8 cellular contexts compared by ENCODE assay signal in the genomic region with DNA sequence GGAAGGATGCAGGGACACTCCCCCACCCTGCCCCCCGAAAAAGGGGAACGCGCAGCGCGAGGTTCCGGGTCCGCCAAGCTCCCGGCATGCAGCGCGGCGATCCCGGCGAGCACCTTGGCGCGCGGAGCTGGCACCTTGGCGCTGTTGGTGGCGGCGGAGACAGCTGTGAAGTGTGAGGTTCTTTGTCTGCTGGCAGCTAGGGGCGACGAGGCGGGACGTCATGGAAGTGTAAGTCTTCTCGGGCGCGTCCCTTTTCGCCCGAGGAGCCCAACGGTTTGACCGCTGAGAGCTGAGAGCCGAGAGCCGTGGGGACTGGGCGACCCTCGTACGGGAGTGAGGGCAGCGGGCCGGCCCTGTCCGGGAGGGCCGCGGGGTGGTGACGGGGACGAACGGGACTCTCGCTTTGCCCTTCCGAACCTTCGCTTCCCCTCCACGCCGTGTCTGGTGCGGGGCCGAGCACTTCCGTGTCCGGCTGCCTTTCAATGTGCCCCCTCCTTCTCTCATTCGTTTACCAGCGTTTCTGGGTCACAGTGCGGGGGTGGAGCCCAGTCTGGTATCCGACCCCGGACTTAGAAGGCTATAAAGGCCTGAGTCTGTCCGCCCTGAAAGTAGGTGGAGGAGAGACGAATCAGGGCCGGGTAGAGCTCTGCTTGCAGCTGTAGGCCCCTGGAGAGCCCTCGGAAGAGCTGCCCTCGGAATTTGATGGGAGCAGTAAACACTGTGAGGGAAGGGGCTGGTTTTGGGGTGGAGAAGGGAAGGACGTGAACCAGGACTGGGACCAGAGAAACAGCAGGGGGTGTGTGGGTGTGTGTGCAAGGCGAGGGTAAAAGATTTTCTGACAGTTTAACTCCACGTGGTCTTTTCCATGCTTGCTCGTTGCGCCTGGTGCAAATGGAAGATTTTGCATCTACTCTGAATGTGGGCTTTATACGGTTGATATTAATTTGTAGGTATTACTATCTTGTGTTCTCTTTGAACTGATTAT. TPM values are rescaled to one million over a fixed set of nuclear protein-coding genes. Genes with fewer than 3 reads are reported as not detected.
DNase-seq lines count a peak whose midpoint lies in the region; ATAC-seq and TF ChIP-seq lines count a peak whose summit lies in the region.

CRCP (plus strand) TSS at position 105 of the 985 bp plus-strand sequence; CDS start at position 221, 116 bp downstream.

- H3K27me3 ChIP-seq in liver (ENCODE audit: control insufficient read depth in 4 of 4, insufficient read depth in 4 of 4, low read length in 3 of 4): no peaks in the 10 kb centered on the region

- peak within 1 kb of the TSS; percentile 50 to 89 (median 67) for H3K4me3 ChIP-seq in liver (ENCODE audit: low read depth in 1 of 3, low read length in 3 of 3)

- H3K9ac ChIP-seq in liver (ENCODE audit: low read depth in 1 of 2, low read length in 2 of 2): peak within 1 kb of the TSS; percentile 90 to 96

- TF ChIP-seq RAD21 in liver (IDR thresholded peaks at IDR 0.05): peak; percentile 46 to 53

- WGBS in liver: under 1% methylated on average over 68 of the region's 68 CpGs

- peaks cover 0 to 2% (median under 1%) of the 10 kb centered on the region in 4 donors for H3K36me3 ChIP-seq in liver (ENCODE audit: control insufficient read depth in 4 of 4, insufficient read depth in 3 of 4, low read depth in 1 of 4, low read length in 3 of 4)

- peak; percentile 91 for ATAC-seq in HG03432 (IDR thresholded peaks at IDR 0.05; ENCODE audit: unreplicated experiment)

- peaks cover 7 to 26% (median 17%) of the 10 kb centered on the region in 4 donors for H3K4me1 ChIP-seq in liver (ENCODE audit: control insufficient read depth in 4 of 4, insufficient read depth in 4 of 4, low read length in 3 of 4)

- peak; percentile 92 for TF ChIP-seq POLR2A in GM19193 (IDR thresholded peaks at IDR 0.05; ENCODE audit: extremely low read depth, insufficient read depth, insufficient read length)

- H3K9me3 ChIP-seq in liver (ENCODE audit: control insufficient read depth in 4 of 4, low read length in 3 of 4): no peaks in the 10 kb centered on the region

- no peak for TF ChIP-seq CTCF in C4-2B (conservative IDR thresholded peaks at IDR 0.05)
- TF ChIP-seq CTCF in liver (IDR thresholded peaks at IDR 0.05; ENCODE audit: low read depth, low read length, missing input control): peak; percentile 23

- DNase-seq in NCI-H526 treated with DMSO at 0.1 percent for 48 hours (lab: John Stamatoyannopoulos, UW): peak; percentile 39
- peak; percentile 84 for DNase-seq in activated CD4-positive, alpha-beta T cell treated with anti-CD3 and anti-CD28 coated beads, Interleukin-2, amount 50 U/mL, for 1 hour
- peak; percentile 74 for DNase-seq in dermis blood vessel endothelial cell
- peak; percentile 85 for DNase-seq in stimulated activated CD4-positive, alpha-beta T cell treated with anti-CD3 and anti-CD28 coated beads, Interleukin-4, amount 100 ng/mL, for 24 hours

- H3K27ac ChIP-seq in C4-2B (peak within 1 kb of the TSS; percentile 91), liver (ENCODE audit: low read depth in 1 of 2, low read length in 2 of 2) (peak within 1 kb of the TSS; percentile 97 to 99)

TF ChIP-seq in liver, 16 proteins besides CTCF, POLR2A, EP300 and RAD21:
- TF ChIP-seq, protein P1, sequence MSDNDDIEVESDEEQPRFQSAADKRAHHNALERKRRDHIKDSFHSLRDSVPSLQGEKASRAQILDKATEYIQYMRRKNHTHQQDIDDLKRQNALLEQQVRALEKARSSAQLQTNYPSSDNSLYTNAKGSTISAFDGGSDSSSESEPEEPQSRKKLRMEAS (IDR thresholded peaks at IDR 0.05): peak; percentile 65
- TF ChIP-seq RXRA (IDR thresholded peaks at IDR 0.05): peak; percentile 29 to 63
- TF ChIP-seq YY1 (IDR thresholded peaks at IDR 0.05): peak; percentile 51
- TF ChIP-seq, protein P2, sequence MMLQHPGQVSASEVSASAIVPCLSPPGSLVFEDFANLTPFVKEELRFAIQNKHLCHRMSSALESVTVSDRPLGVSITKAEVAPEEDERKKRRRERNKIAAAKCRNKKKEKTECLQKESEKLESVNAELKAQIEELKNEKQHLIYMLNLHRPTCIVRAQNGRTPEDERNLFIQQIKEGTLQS (IDR thresholded peaks at IDR 0.05): no peak
- TF ChIP-seq FOXA1 (IDR thresholded peaks at IDR 0.05): no peak
- TF ChIP-seq SP1 (IDR thresholded peaks at IDR 0.05): peak; percentile 48
- peak; percentile 11 to 66 for TF ChIP-seq GABPA (IDR thresholded peaks at IDR 0.05 in 1 of 2, conservative IDR thresholded peaks at IDR 0.05 in 1 of 2)
- no peak for TF ChIP-seq ZBTB33 (IDR thresholded peaks at IDR 0.05)
- TF ChIP-seq HNF4G (IDR thresholded peaks at IDR 0.05): no peak
- TF ChIP-seq FOXA2 (IDR thresholded peaks at IDR 0.05): no peak
- TF ChIP-seq HNF4A (conservative IDR thresholded peaks at IDR 0.05): peak; percentile 35 to 45
- TF ChIP-seq EGR1 (IDR thresholded peaks at IDR 0.05; ENCODE audit: low read depth in 2 of 2): peak; percentile 94 to 95
- TF ChIP-seq TAF1 (conservative IDR thresholded peaks at IDR 0.05): peak; percentile 42
- no peak for TF ChIP-seq JUND (IDR thresholded peaks at IDR 0.05)
- TF ChIP-seq, protein P3, sequence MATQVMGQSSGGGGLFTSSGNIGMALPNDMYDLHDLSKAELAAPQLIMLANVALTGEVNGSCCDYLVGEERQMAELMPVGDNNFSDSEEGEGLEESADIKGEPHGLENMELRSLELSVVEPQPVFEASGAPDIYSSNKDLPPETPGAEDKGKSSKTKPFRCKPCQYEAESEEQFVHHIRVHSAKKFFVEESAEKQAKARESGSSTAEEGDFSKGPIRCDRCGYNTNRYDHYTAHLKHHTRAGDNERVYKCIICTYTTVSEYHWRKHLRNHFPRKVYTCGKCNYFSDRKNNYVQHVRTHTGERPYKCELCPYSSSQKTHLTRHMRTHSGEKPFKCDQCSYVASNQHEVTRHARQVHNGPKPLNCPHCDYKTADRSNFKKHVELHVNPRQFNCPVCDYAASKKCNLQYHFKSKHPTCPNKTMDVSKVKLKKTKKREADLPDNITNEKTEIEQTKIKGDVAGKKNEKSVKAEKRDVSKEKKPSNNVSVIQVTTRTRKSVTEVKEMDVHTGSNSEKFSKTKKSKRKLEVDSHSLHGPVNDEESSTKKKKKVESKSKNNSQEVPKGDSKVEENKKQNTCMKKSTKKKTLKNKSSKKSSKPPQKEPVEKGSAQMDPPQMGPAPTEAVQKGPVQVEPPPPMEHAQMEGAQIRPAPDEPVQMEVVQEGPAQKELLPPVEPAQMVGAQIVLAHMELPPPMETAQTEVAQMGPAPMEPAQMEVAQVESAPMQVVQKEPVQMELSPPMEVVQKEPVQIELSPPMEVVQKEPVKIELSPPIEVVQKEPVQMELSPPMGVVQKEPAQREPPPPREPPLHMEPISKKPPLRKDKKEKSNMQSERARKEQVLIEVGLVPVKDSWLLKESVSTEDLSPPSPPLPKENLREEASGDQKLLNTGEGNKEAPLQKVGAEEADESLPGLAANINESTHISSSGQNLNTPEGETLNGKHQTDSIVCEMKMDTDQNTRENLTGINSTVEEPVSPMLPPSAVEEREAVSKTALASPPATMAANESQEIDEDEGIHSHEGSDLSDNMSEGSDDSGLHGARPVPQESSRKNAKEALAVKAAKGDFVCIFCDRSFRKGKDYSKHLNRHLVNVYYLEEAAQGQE (IDR thresholded peaks at IDR 0.05): peak; percentile 38
- peak; percentile 63 for TF ChIP-seq NR2F2 (IDR thresholded peaks at IDR 0.05)
TF ChIP-seq in liver: peak in this region for 10.

RNA-seq across cellular contexts. Expression of gene CRCP, which starts in this region (rescaled TPM):
- 22.5 and 25.4 TPM in 2 replicates for total RNA-seq in dermis blood vessel endothelial cell
- total RNA-seq in liver: 10 to 100 TPM; 13.0 to 52.6 TPM
- 10 to 100 TPM; 16.6 to 20.2 TPM for polyA plus RNA-seq in liver

Comparison
In these comparisons a context has a peak if more than half of its experiments do, and no peak if none do; other contexts are left out.
1. Peak in every context shown above with its lines: DNase-seq, ATAC-seq, H3K4me3 ChIP-seq and H3K27ac ChIP-seq.